ENCODE assay signal across 19 cellular contexts in genomic region chr6:5138995-5139827, GRCh38. TPM values are rescaled to one million over a fixed set of nuclear protein-coding genes. Genes with fewer than 3 reads are reported as not detected.
A peak's percentile ranks its signal among the peaks of the same experiment; 100 is the strongest.
DNase-seq lines count a peak whose midpoint lies in the region; ATAC-seq, FAIRE-seq and TF ChIP-seq lines count a peak whose summit lies in the region.
"Had no signal": no experiment of that assay in that cellular context is flagged by ENCODE, and none has a peak within 500 bp of the region (broad histone marks: within the 10 kb centered on the region; RNA-seq: fewer than 3 reads in every experiment).

No MANE protein-coding gene starts in this region.

- DNase-seq in WTC11 (ENCODE audit: low spot score), result peak; percentile 46
- DNase-seq in islet precursor cell, result peak; percentile 57
- DNase-seq in Ammon's horn (ENCODE audit: low spot score), result no peak
- DNase-seq in GM12892 (ENCODE audit: insufficient read length), result no peak
- DNase-seq: COR-L47, DMS53, IMR-90, Kasumi-1, NCI-H1105, NCI-H1694, NCI-H2107, RPMI8226, SIG-M5 had no signal

- H3K27ac ChIP-seq in DOHH2 (ENCODE audit: low read depth, low read length), result no peak overlapping the region
- H3K27ac ChIP-seq: A549 had no signal

- H4K20me1 ChIP-seq in DOHH2 (ENCODE audit: control insufficient read depth, insufficient read depth, low read depth, low read length), result peaks cover 3% of the 10 kb centered on the region

- CTCF ChIA-PET in WTC11 (lab: Charles Lee), result no interaction called here

- H3K9me3 Mint-ChIP-seq in WTC11 (no peaks in the 10 kb centered on the region), nephron (no peaks in the 10 kb centered on the region)

- peaks cover 2% of the 10 kb centered on the region; the same call in 1 of the 2 replicates for H3K27me3 Mint-ChIP-seq in WTC11 (ENCODE audit: low read depth)
- H3K27me3 Mint-ChIP-seq in nephron (ENCODE audit: low read depth), result no peaks in the 10 kb centered on the region

- FAIRE-seq in GM12892 (lab: Jason Lieb, UNC), result no peak
- FAIRE-seq: A549 had no signal

- H3K4me3 Mint-ChIP-seq in WTC11, result peak overlapping the region; percentile 39; the same call in 1 of the 2 replicates
- H3K4me3 Mint-ChIP-seq in nephron, result no peak overlapping the region
- H3K4me3 Mint-ChIP-seq: CD14-positive monocyte had no signal

- H3K4me1 ChIP-seq in DOHH2 (ENCODE audit: control insufficient read depth, low read length), result peaks cover 29% of the 10 kb centered on the region
- H3K4me1 ChIP-seq: A549 had no signal

- peak; percentile 85 for ATAC-seq in WTC11
- ATAC-seq in GM18870 (IDR thresholded peaks at IDR 0.05; ENCODE audit: unreplicated experiment), result no peak
- ATAC-seq in HG02970 (IDR thresholded peaks at IDR 0.05; ENCODE audit: low FRiP score, unreplicated experiment), result no peak
- ATAC-seq: A549 had no signal

- no peaks in the 10 kb centered on the region; the same call in 1 of the 2 replicates for H3K79me2 ChIP-seq in DOHH2 (ENCODE audit: control insufficient read depth, low read length)

- no peaks in the 10 kb centered on the region for H3K9me2 ChIP-seq in DOHH2 (replicated peaks; ENCODE audit: control insufficient read depth, low read length)

- no peak for TF ChIP-seq POLR2A in GM12892 (IDR thresholded peaks at IDR 0.05; ENCODE audit: low read depth, low read length)

- peaks cover 35% of the 10 kb centered on the region for H3K4me1 Mint-ChIP-seq in WTC11
- peaks cover 9% of the 10 kb centered on the region for H3K4me1 Mint-ChIP-seq in nephron

- POLR2A ChIA-PET in WTC11 (lab: Charles Lee), result no interaction called here

- no peaks in the 10 kb centered on the region for H3K36me3 ChIP-seq in DOHH2 (ENCODE audit: control insufficient read depth, low read length)

- TF ChIP-seq CTCF in DOHH2 (IDR thresholded peaks at IDR 0.05; ENCODE audit: low read depth, low read length, poor library complexity, severe bottlenecking) (no peak), WTC11 (IDR thresholded peaks at IDR 0.05) (no peak), nephron (IDR thresholded peaks at IDR 0.05; ENCODE audit: unreplicated experiment in 3 of 3) (no peak)

- H3K4me2 ChIP-seq in DOHH2 (ENCODE audit: low read length), result peak overlapping the region; percentile 69; the same call in 1 of the 2 replicates
- H3K4me2 ChIP-seq: A549 had no signal

- no peak overlapping the region for H3K4me3 ChIP-seq in DOHH2 (ENCODE audit: low read length)
- H3K4me3 ChIP-seq: A549 had no signal

- H3K27me3 ChIP-seq in DOHH2 (ENCODE audit: control insufficient read depth, low read length), result no peaks in the 10 kb centered on the region

- H3F3A ChIP-seq in DOHH2 (ENCODE audit: control insufficient read depth, insufficient read depth), result peaks cover 3% of the 10 kb centered on the region; the same call in 1 of the 2 replicates

- no peaks in the 10 kb centered on the region for H3K9me3 ChIP-seq in DOHH2 (ENCODE audit: control insufficient read depth, insufficient read depth, low read length)
- H3K9me3 ChIP-seq: A549 had no signal

- H3K27ac Mint-ChIP-seq in WTC11 (peak overlapping the region; percentile 92), nephron (peak overlapping the region in 2 of 3 experiments; percentile 23 to 43)
- H3K27ac Mint-ChIP-seq: CD14-positive monocyte had no signal

- H3K36me3 Mint-ChIP-seq in WTC11 (no peaks in the 10 kb centered on the region), nephron (ENCODE audit: low read depth) (peaks cover 8% of the 10 kb centered on the region)

TF ChIP-seq in WTC11, 78 proteins besides CTCF, POLR2A, EP300 and RAD21 (continues in another document):
- TF ChIP-seq ZSCAN18 (CRISPR knock-in tag; IDR thresholded peaks at IDR 0.05), result no peak
- no peak for TF ChIP-seq ZNF532 (CRISPR knock-in tag; IDR thresholded peaks at IDR 0.05; ENCODE audit: borderline replicate concordance)
- no peak for TF ChIP-seq HMGA2 (CRISPR knock-in tag; IDR thresholded peaks at IDR 0.05)
- TF ChIP-seq NR1H2 (CRISPR knock-in tag; IDR thresholded peaks at IDR 0.05), result no peak
- TF ChIP-seq ZBTB43 (CRISPR knock-in tag; IDR thresholded peaks at IDR 0.05), result no peak
- TF ChIP-seq STAT6 (CRISPR knock-in tag; conservative IDR thresholded peaks at IDR 0.05; ENCODE audit: low read depth), result no peak

RNA-seq across cellular contexts. Expression of gene PPP1R3G, which starts 54.1 kb away (rescaled TPM):
- 0.15 to 0.48 TPM (median 0.48 TPM) in 3 replicates for total RNA-seq in WTC11 (2021)
- 0.83 TPM for polyA plus RNA-seq in GM12892 (2012; ENCODE audit: missing spikeins)

Comparison
In these comparisons a context has a peak if more than half of its experiments do, and no peak if none do; other contexts are left out.
1. DNase-seq: peak in WTC11 (single experiment) and islet precursor cell (single experiment); none in Ammon's horn (single experiment) and GM12892 (single experiment).